In genomic region chr1:37476460-37477197, GRCh38 we compare ENCODE assay signal across 8 cellular contexts. TPM values are rescaled to one million over a fixed set of nuclear protein-coding genes. Genes with fewer than 3 reads are reported as not detected.
DNase-seq lines count a peak whose midpoint lies in the region; ATAC-seq lines count a peak whose summit lies in the region.

No MANE protein-coding gene starts in this region.

- intact Hi-C loops in activated CD4-positive, alpha-beta T cell treated with anti-CD3 and anti-CD28 coated beads, Interleukin-2, amount 10 ng/mL, durations not matched to agents 24 days and 14 days (cut with micrococcal nuclease): loop anchor here (5.0 to 10.0 kb wide), 6 partner anchors 101 to 1378 kb away; partner anchors contain the start of genes C1orf122, MAP7D1, MTF1 and RRAGC

- peak overlapping the region; percentile 97 for H3K4me3 Mint-ChIP-seq in activated CD4-positive, alpha-beta T cell treated with anti-CD3 and anti-CD28 coated beads, Interleukin-2, amount 10 ng/mL, durations not matched to agents 24 days and 14 days

- H3K36me3 Mint-ChIP-seq in activated CD4-positive, alpha-beta T cell treated with anti-CD3 and anti-CD28 coated beads, Interleukin-2, amount 10 ng/mL, durations not matched to agents 24 days and 14 days (ENCODE audit: low read depth): peaks cover 66% of the 10 kb centered on the region

- H3K4me3 ChIP-seq in duodenal mucosa (ENCODE audit: low read depth in 1 of 2, low read length in 2 of 2) (peak overlapping the region; percentile 94 to 97), urinary bladder (ENCODE audit: low read depth, low read length) (peak overlapping the region; percentile 77)

- no peak for DNase-seq in activated CD4-positive, alpha-beta T cell treated with anti-CD3 and anti-CD28 coated beads, Interleukin-2, amount 10 ng/mL, durations not matched to agents 24 days and 14 days
- DNase-seq in activated CD4-positive, alpha-beta T cell treated with anti-CD3 and anti-CD28 coated beads, Interleukin-2, amount 50 U/mL, for 1 hour: no peak
- DNase-seq in RPMI7951 (ENCODE audit: low read depth) (peak; percentile 93), mesenteric fat pad (ENCODE audit: low spot score) (peak; percentile 91), NCI-H187 treated with DMSO at 0.1 percent for 48 hours (lab: John Stamatoyannopoulos, UW) (no peak)

- H3K9ac ChIP-seq in duodenal mucosa (ENCODE audit: low read depth in 1 of 2, low read length in 2 of 2): peak overlapping the region; percentile 99 to 100

- no peaks in the 10 kb centered on the region for H3K27me3 Mint-ChIP-seq in activated CD4-positive, alpha-beta T cell treated with anti-CD3 and anti-CD28 coated beads, Interleukin-2, amount 10 ng/mL, durations not matched to agents 24 days and 14 days

- ATAC-seq in HG03025 (IDR thresholded peaks at IDR 0.05; ENCODE audit: low FRiP score, unreplicated experiment): no peak

- H3K27ac Mint-ChIP-seq in activated CD4-positive, alpha-beta T cell treated with anti-CD3 and anti-CD28 coated beads, Interleukin-2, amount 10 ng/mL, durations not matched to agents 24 days and 14 days: peak overlapping the region; percentile 98

- peaks cover 69 to 78% of the 10 kb centered on the region in 2 donors for H3K4me1 ChIP-seq in duodenal mucosa (ENCODE audit: control insufficient read depth in 1 of 2, insufficient read depth in 2 of 2, low read length in 2 of 2)
- H3K4me1 ChIP-seq in urinary bladder (ENCODE audit: insufficient read depth): no peaks in the 10 kb centered on the region

- peaks cover 46% of the 10 kb centered on the region for H3K4me1 Mint-ChIP-seq in activated CD4-positive, alpha-beta T cell treated with anti-CD3 and anti-CD28 coated beads, Interleukin-2, amount 10 ng/mL, durations not matched to agents 24 days and 14 days

- WGBS in urinary bladder: 7% methylated on average over 5 of the region's 5 CpGs

- H3K27ac ChIP-seq in duodenal mucosa (ENCODE audit: low read depth, low read length): peak overlapping the region; percentile 97
- peak overlapping the region; percentile 73 for H3K27ac ChIP-seq in urinary bladder (ENCODE audit: low read depth)

- no peaks in the 10 kb centered on the region for H3K9me3 ChIP-seq in duodenal mucosa (ENCODE audit: control insufficient read depth in 1 of 2, low read length in 2 of 2)

- H3K27me3 ChIP-seq in duodenal mucosa (ENCODE audit: control insufficient read depth in 1 of 2, insufficient read depth in 2 of 2, low read length in 2 of 2): no peaks in the 10 kb centered on the region

- H3K36me3 ChIP-seq in duodenal mucosa (ENCODE audit: control insufficient read depth in 1 of 2, insufficient read depth in 2 of 2, low read length in 2 of 2) (peaks cover 30 to 40% of the 10 kb centered on the region in 2 donors), urinary bladder (ENCODE audit: insufficient read depth) (peaks cover 2% of the 10 kb centered on the region)

- H3K9me3 Mint-ChIP-seq in activated CD4-positive, alpha-beta T cell treated with anti-CD3 and anti-CD28 coated beads, Interleukin-2, amount 10 ng/mL, durations not matched to agents 24 days and 14 days: no peaks in the 10 kb centered on the region

RNA-seq across cellular contexts. Expression of gene ZC3H12A, which starts 2.2 kb away (rescaled TPM):
- 39.3 and 40.4 TPM in 2 replicates for total RNA-seq in activated CD4-positive, alpha-beta T cell treated with anti-CD3 and anti-CD28 coated beads, Interleukin-2, amount 10 ng/mL, durations not matched to agents 24 days and 14 days
- 4.6 and 7.3 TPM in 2 replicates for total RNA-seq in RPMI7951 (2014; rRNA removed; shearing (Covaris generic))
- total RNA-seq in mesenteric fat pad (34.2 TPM), urinary bladder (4.2 TPM)
- polyA plus RNA-seq in urinary bladder: 10.9 TPM

RNA-seq across cellular contexts. Expression of gene MEAF6, which starts 37.9 kb away (rescaled TPM):
- 94.4 and 95.6 TPM in 2 replicates for total RNA-seq in activated CD4-positive, alpha-beta T cell treated with anti-CD3 and anti-CD28 coated beads, Interleukin-2, amount 10 ng/mL, durations not matched to agents 24 days and 14 days
- total RNA-seq in RPMI7951 (2014; rRNA removed; shearing (Covaris generic)): 85.5 and 91.0 TPM in 2 replicates
- total RNA-seq in mesenteric fat pad: 43.4 TPM
- total RNA-seq in urinary bladder: 62.5 TPM
- polyA plus RNA-seq in urinary bladder: 65.5 TPM

Comparison
In these comparisons a context has a peak if more than half of its experiments do, and no peak if none do; other contexts are left out.
1. DNase-seq: peak in RPMI7951 (single experiment) and mesenteric fat pad (single experiment); none in activated CD4-positive, alpha-beta T cell treated with anti-CD3 and anti-CD28 coated beads, Interleukin-2, amount 10 ng/mL, durations not matched to agents 24 days and 14 days (single experiment), activated CD4-positive, alpha-beta T cell treated with anti-CD3 and anti-CD28 coated beads, Interleukin-2, amount 50 U/mL, for 1 hour (single experiment) and NCI-H187 treated with DMSO at 0.1 percent for 48 hours (single experiment).